27 cellular contexts compared by ENCODE assay signal in the genomic region with DNA sequence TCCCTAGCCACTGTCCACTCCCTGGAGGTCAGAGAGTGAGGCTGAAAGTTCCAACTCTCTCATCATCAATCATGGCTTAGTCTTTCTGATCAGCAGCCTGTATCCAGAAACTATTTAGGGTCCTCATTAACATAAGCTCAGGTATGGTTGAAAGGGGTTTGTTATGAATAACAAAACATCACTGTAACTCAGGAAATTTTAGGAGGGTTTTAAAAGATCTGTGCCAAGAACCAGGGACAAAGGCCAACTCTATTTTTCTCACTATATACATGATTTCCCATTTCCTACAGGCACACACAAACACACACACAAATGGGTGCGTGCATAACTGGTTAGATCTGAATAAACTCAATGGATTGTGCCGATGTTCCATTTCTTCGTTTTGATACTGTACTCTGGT.
"Had no signal": no experiment of that assay in that cellular context is flagged by ENCODE, and none has a peak within 500 bp of the region (broad histone marks: within the 10 kb centered on the region; RNA-seq: fewer than 3 reads in every experiment).

No MANE protein-coding gene starts in this region.

- H3K27ac ChIP-seq: left lung, lower lobe of right lung, ovary, right atrium auricular region, right lobe of liver, skin epidermis, stomach, testis, thyroid gland, transverse colon, upper lobe of left lung, vagina had no signal

- H3K36me3 Mint-ChIP-seq: immature natural killer cell; natural killer cell; stimulated activated naive B cell treated with anti-CD40 and anti-IgM and Interleukin-4, amounts not matched to agents 10 μg/mL and 1 μg/mL and 100 μg/mL, for 72 hours had no signal

- H3K36me3 ChIP-seq: left lung, lower lobe of right lung, ovary, right atrium auricular region, right lobe of liver, stomach, thyroid gland, transverse colon, upper lobe of left lung, vagina had no signal

- H3K4me3 ChIP-seq: left lung, lower lobe of right lung, ovary, right atrium auricular region, right lobe of liver, skin epidermis, stomach, testis, thyroid gland, transverse colon, upper lobe of left lung, vagina had no signal

- H3K9me3 ChIP-seq: left lung, lower lobe of right lung, ovary, right atrium auricular region, right lobe of liver, stomach, testis, thyroid gland, transverse colon, upper lobe of left lung, vagina had no signal

- H3K4me3 Mint-ChIP-seq: immature natural killer cell; natural killer cell; stimulated activated naive B cell treated with anti-CD40 and anti-IgM and Interleukin-4, amounts not matched to agents 10 μg/mL and 1 μg/mL and 100 μg/mL, for 72 hours had no signal

- H3K27me3 ChIP-seq: left lung, ovary, right atrium auricular region, right lobe of liver, testis, thyroid gland, upper lobe of left lung, vagina had no signal

- DNase-seq: hypothalamus; immature natural killer cell; left colon; lower lobe of right lung; mammary epithelial cell; mesenchymal stem cell; natural killer cell; stimulated activated CD4-positive, alpha-beta T cell treated with anti-CD3 and anti-CD28 coated beads, Interleukin-12 subunit alpha, Interleukin-12 subunit beta, amount 100 ng/mL, for 4 hours; stimulated activated CD4-positive, alpha-beta T cell treated with anti-CD3 and anti-CD28 coated beads, Interleukin-15, amount 100 ng/mL, for 24 hours; stimulated activated CD4-positive, alpha-beta T cell treated with anti-CD3 and anti-CD28 coated beads, Interleukin-2, amount 100 ng/mL, for 24 hours; stimulated activated CD4-positive, alpha-beta T cell treated with anti-CD3 and anti-CD28 coated beads, Interleukin-4, amount 100 ng/mL, for 1 hour; stimulated activated naive B cell treated with anti-CD40 and anti-IgM and Interleukin-4, amounts not matched to agents 10 μg/mL and 1 μg/mL and 100 μg/mL, for 72 hours; stimulated activated naive CD8-positive, alpha-beta T cell treated with anti-CD3 and anti-CD28 coated beads, Interleukin-15, Interleukin-2, amounts not matched to agents 100 U/mL and 50 U/mL, for 24 hours; stomach; testis; thyroid gland; transverse colon had no signal

- H3K9me3 Mint-ChIP-seq: immature natural killer cell; natural killer cell; stimulated activated naive B cell treated with anti-CD40 and anti-IgM and Interleukin-4, amounts not matched to agents 10 μg/mL and 1 μg/mL and 100 μg/mL, for 72 hours had no signal

- ATAC-seq: left colon; left lung; lower lobe of right lung; natural killer cell; right lobe of liver; stimulated activated naive B cell treated with anti-CD40 and anti-IgM and Interleukin-4, amounts not matched to agents 10 μg/mL and 1 μg/mL and 100 μg/mL, for 72 hours; stimulated activated naive CD8-positive, alpha-beta T cell treated with anti-CD3 and anti-CD28 coated beads, Interleukin-15, Interleukin-2, amounts not matched to agents 100 U/mL and 50 U/mL, for 24 hours had no signal

- H3K27ac Mint-ChIP-seq: immature natural killer cell; natural killer cell; progenitor cell of endocrine pancreas; stimulated activated naive B cell treated with anti-CD40 and anti-IgM and Interleukin-4, amounts not matched to agents 10 μg/mL and 1 μg/mL and 100 μg/mL, for 72 hours had no signal

- FAIRE-seq: islet of Langerhans, kidney had no signal
